Comparison of ENCODE assay signal across 14 cellular contexts in genomic region chr12:47366203-47366978, GRCh38.
"Had no signal": no experiment of that assay in that cellular context is flagged by ENCODE, and none has a peak within 500 bp of the region (broad histone marks: within the 10 kb centered on the region; RNA-seq: fewer than 3 reads in every experiment).

No MANE protein-coding gene starts in this region.

- H3K27me3 Mint-ChIP-seq: activated naive CD8-positive, alpha-beta T cell had no signal

- H3K27me3 ChIP-seq: neutrophil, testis, upper lobe of left lung had no signal

- H3K9ac ChIP-seq: parathyroid adenoma had no signal

- H3K79me2 ChIP-seq: parathyroid adenoma had no signal

- H3K36me3 Mint-ChIP-seq: natural killer cell had no signal

- H3K27ac Mint-ChIP-seq: activated naive CD8-positive, alpha-beta T cell; activated T-cell treated with anti-CD3 and anti-CD28 coated beads, Interleukin-2, amount 50 U/mL, for 72 hours; natural killer cell; T-helper 1 cell treated with Interleukin-12 subunit alpha and Interleukin-12 subunit beta and Interleukin-4 antibody, amounts not matched to agents 30 μg/mL and 1 μg/mL, for 36 hours had no signal

- ATAC-seq: left colon, lower lobe of right lung, natural killer cell had no signal

- H2AFZ ChIP-seq: parathyroid adenoma had no signal

- H3K4me1 ChIP-seq: parathyroid adenoma, testis had no signal

- H3K9me3 ChIP-seq: lower lobe of right lung, neutrophil, testis, upper lobe of left lung had no signal

- DNase-seq: activated CD4-positive, alpha-beta T cell treated with anti-CD3 and anti-CD28 coated beads, Interleukin-2, amount 50 U/mL, for 1 hour; activated gamma-delta T cell; activated T-cell treated with anti-CD3 and anti-CD28 coated beads, Interleukin-2, amount 50 U/mL, for 72 hours; effector CD4-positive, alpha-beta T cell; islet precursor cell; left colon; lower lobe of right lung; natural killer cell; testis; upper lobe of left lung had no signal

- H3K4me3 Mint-ChIP-seq: activated naive CD8-positive, alpha-beta T cell; activated T-cell treated with anti-CD3 and anti-CD28 coated beads, Interleukin-2, amount 50 U/mL, for 72 hours; T-helper 1 cell treated with Interleukin-12 subunit alpha and Interleukin-12 subunit beta and Interleukin-4 antibody, amounts not matched to agents 30 μg/mL and 1 μg/mL, for 36 hours had no signal

- H3K9me3 Mint-ChIP-seq: natural killer cell; T-helper 1 cell treated with Interleukin-12 subunit alpha and Interleukin-12 subunit beta and Interleukin-4 antibody, amounts not matched to agents 30 μg/mL and 1 μg/mL, for 36 hours had no signal

- H3K4me3 ChIP-seq: lower lobe of right lung, testis, upper lobe of left lung had no signal

- H3K27ac ChIP-seq: lower lobe of right lung, neutrophil, parathyroid adenoma, testis, upper lobe of left lung had no signal

- H3K36me3 ChIP-seq: lower lobe of right lung, neutrophil, upper lobe of left lung had no signal
